ENCODE assay signal across 8 cellular contexts in genomic region chr6:101393291-101394251, GRCh38. TPM values are rescaled to one million over a fixed set of nuclear protein-coding genes. Genes with fewer than 3 reads are reported as not detected.
DNase-seq lines count a peak whose midpoint lies in the region; ATAC-seq, FAIRE-seq and TF ChIP-seq lines count a peak whose summit lies in the region.

TSS of gene GRIK2 (plus strand) at chr6:101393708.

- H3K36me3 ChIP-seq in SJSA1 (no peaks in the 10 kb centered on the region), esophagus squamous epithelium (no peaks in the 10 kb centered on the region), neuron (ENCODE audit: insufficient read depth, low read length) (no peaks in the 10 kb centered on the region)

- peak; percentile 90 for ATAC-seq in A549
- ATAC-seq in GM19025 (IDR thresholded peaks at IDR 0.05; ENCODE audit: low read depth, unreplicated experiment): peak; percentile 75
- no peak for ATAC-seq in HG03571 (IDR thresholded peaks at IDR 0.05; ENCODE audit: unreplicated experiment)

- in situ Hi-C loops in KBM-7 (cut with MboI; ENCODE audit: low pct_unique_long_range_greater_than_20kb, low sequenced_read_pairs): no loop called here

- 0 out of 5 replicates have a peak, but pooled peaks of 1 of the 2 experiments have one; percentile 8 for TF ChIP-seq RAD21 in A549 (conservative IDR thresholded peaks at IDR 0.05 in 1 of 2, IDR thresholded peaks at IDR 0.05 in 1 of 2)

- WGBS in A549 (ENCODE audit: missing lambda C conversion rate): under 1% methylated on average over 22 of the region's 71 CpGs
- 1 to 2% methylated on average over 13 to 23 of the region's 71 CpGs for WGBS in esophagus squamous epithelium, 2 donors

- intact Hi-C loops in esophagus squamous epithelium (cut with DNase I): no loop called here

- H3K4me2 ChIP-seq in A549: peak within 1 kb of the TSS; percentile 94

- H3K9me3 ChIP-seq in A549 (no peaks in the 10 kb centered on the region), SJSA1 (replicated peaks) (no peaks in the 10 kb centered on the region), esophagus squamous epithelium (no peaks in the 10 kb centered on the region), neuron (ENCODE audit: low read length) (no peaks in the 10 kb centered on the region)

- no peak for TF ChIP-seq EP300 in A549 (IDR thresholded peaks at IDR 0.05)

- POLR2A ChIA-PET in A549 (lab: Yijun Ruan, JAX): no interaction called here

- 0 out of 3 replicates have a peak, but pooled peaks cover 4% of the 10 kb centered on the region for H3K4me1 ChIP-seq in A549
- H3K4me1 ChIP-seq in SJSA1 (replicated peaks): peaks cover 6% of the 10 kb centered on the region; the same call in 1 of the 2 replicates
- peaks cover 0 to 26% (median 10%) of the 10 kb centered on the region in 3 donors for H3K4me1 ChIP-seq in esophagus squamous epithelium
- H3K4me1 ChIP-seq in neuron (ENCODE audit: insufficient read depth, low read length): peaks cover 12% of the 10 kb centered on the region

- TF ChIP-seq POLR2A in A549 (IDR thresholded peaks at IDR 0.05; ENCODE audit: low read length) (no peak), esophagus squamous epithelium (IDR thresholded peaks at IDR 0.05) (no peak)

- 0 out of 3 replicates have a peak, but pooled peaks have one; percentile 6 for TF ChIP-seq CTCF in A549 (IDR thresholded peaks at IDR 0.05)
- TF ChIP-seq CTCF in esophagus squamous epithelium (IDR thresholded peaks at IDR 0.05): peak in 3 of 6 experiments; percentile 17 to 54 (median 25)
- no peak for TF ChIP-seq CTCF in GM20000 (IDR thresholded peaks at IDR 0.05; ENCODE audit: extremely low read depth, missing control alignments)

- peaks cover 33% of the 10 kb centered on the region for H3K27me3 ChIP-seq in SJSA1 (replicated peaks)
- peaks cover 0 to 89% (median 12%) of the 10 kb centered on the region in 4 donors for H3K27me3 ChIP-seq in esophagus squamous epithelium
- peaks cover 33% of the 10 kb centered on the region for H3K27me3 ChIP-seq in neuron (ENCODE audit: insufficient read depth, low read length)

- peak within 1 kb of the TSS; percentile 22 for H2AFZ ChIP-seq in neuron (ENCODE audit: low read depth, low read length)

- CTCF ChIA-PET in A549 (lab: Yijun Ruan, JAX): no interaction called here

- FAIRE-seq in A549 (lab: Jason Lieb, UNC): no peak

- H3K4me3 ChIP-seq in A549 (peak within 1 kb of the TSS; percentile 49), SJSA1 (peak within 1 kb of the TSS; percentile 35), esophagus squamous epithelium (peak within 1 kb of the TSS; percentile 27 to 61 (median 41)), neuron (ENCODE audit: low read length) (peak within 1 kb of the TSS; percentile 51)

- H3K27ac ChIP-seq in A549: no peak within 1 kb of the TSS
- H3K27ac ChIP-seq in SJSA1: no peak within 1 kb of the TSS
- no peak within 1 kb of the TSS for H3K27ac ChIP-seq in esophagus squamous epithelium

- DNase-seq in A549 (ENCODE audit: low read depth in 1 of 2, low spot score in 1 of 2) (peak in 1 of 2 experiments; percentile 17), KBM-7 (peak; percentile 36), SJSA1 (ENCODE audit: low read depth in 1 of 2, low spot score in 2 of 2) (peak; percentile 42 to 54), esophagus squamous epithelium (lab: John Stamatoyannopoulos, UW) (no peak), GM20000 (ENCODE audit: low spot score) (no peak)

TF ChIP-seq in A549, 52 proteins besides CTCF, POLR2A, EP300 and RAD21 (continues in another document):
- no peak for TF ChIP-seq ELK1 (IDR thresholded peaks at IDR 0.05; ENCODE audit: low read depth, low read length)
- TF ChIP-seq HMGXB4 (CRISPR knock-in tag; IDR thresholded peaks at IDR 0.05; ENCODE audit: borderline replicate concordance): no peak
- TF ChIP-seq RFX5 (IDR thresholded peaks at IDR 0.05): no peak
- no peak for TF ChIP-seq MYC (IDR thresholded peaks at IDR 0.05; ENCODE audit: borderline replicate concordance, low read length)
- no peak for TF ChIP-seq ZC3H11A (IDR thresholded peaks at IDR 0.05)
- TF ChIP-seq E2F6 (IDR thresholded peaks at IDR 0.05; ENCODE audit: borderline replicate concordance, low read depth): no peak
- TF ChIP-seq JUNB (IDR thresholded peaks at IDR 0.05): no peak
- no peak for TF ChIP-seq REST (IDR thresholded peaks at IDR 0.05)
- TF ChIP-seq SREBF2 (IDR thresholded peaks at IDR 0.05): no peak
- no peak for TF ChIP-seq BHLHE40 (IDR thresholded peaks at IDR 0.05; ENCODE audit: low read depth, low read length)
- no peak for TF ChIP-seq HOXA7 (CRISPR knock-in tag; IDR thresholded peaks at IDR 0.05)
- TF ChIP-seq GATA3 (IDR thresholded peaks at IDR 0.05; ENCODE audit: borderline replicate concordance): no peak
- TF ChIP-seq CHD2 (IDR thresholded peaks at IDR 0.05; ENCODE audit: low read length, partially characterized antibody): no peak
- TF ChIP-seq ESRRA (IDR thresholded peaks at IDR 0.05; ENCODE audit: borderline replicate concordance, low read length): no peak
- no peak for TF ChIP-seq RARB (CRISPR knock-in tag; IDR thresholded peaks at IDR 0.05)
- no peak for TF ChIP-seq JUN (IDR thresholded peaks at IDR 0.05)
- TF ChIP-seq PBX3 (IDR thresholded peaks at IDR 0.05): no peak
- TF ChIP-seq HDAC2 (IDR thresholded peaks at IDR 0.05): no peak

RNA-seq across cellular contexts. Expression of gene GRIK2, which starts in this region (rescaled TPM):
- polyA plus RNA-seq in A549 (2011; rRNA removed) (0.56 and 0.63 TPM in 2 replicates), A549 (2017; fragmentation: RNase III; extraction: RNeasy Plus Mini Kit Qiagen cat#74134 plus additional on column Dnase treatment) (0.51 to 0.65 TPM (median 0.55 TPM) in 3 replicates)
- polyA plus RNA-seq in A549 (2012; cell fraction: cytosol; rRNA removed): 0.07 and 0.08 TPM in 2 replicates
- polyA plus RNA-seq in A549 (2012; cell fraction: nucleus; rRNA removed): 0.06 and 0.10 TPM in 2 replicates
- polyA minus RNA-seq in A549 (2011; rRNA and poly(A)+ RNA removed): 1.3 and 1.4 TPM in 2 replicates
- total RNA-seq in SJSA1 (2014; rRNA removed; shearing (Covaris generic)): 0.97 and 2.3 TPM in 2 replicates
- total RNA-seq in esophagus squamous epithelium: under 1 TPM in 1 of 4 donors, not detected in 3; 0.19 TPM

Comparison
In these comparisons a context has a peak if more than half of its experiments do, and no peak if none do; other contexts are left out.
1. DNase-seq: peak in KBM-7 (single experiment) and SJSA1 (2 of 2); none in esophagus squamous epithelium (single experiment) and GM20000 (single experiment).
2. Peak in every context shown above with its lines, with median percentiles within 50 percentile points of each other: H3K4me3 ChIP-seq.